In genomic region chr5:154783774-154784460, GRCh38 we compare ENCODE assay signal across 8 cellular contexts. TPM values are rescaled to one million over a fixed set of nuclear protein-coding genes. Genes with fewer than 3 reads are reported as not detected.
DNase-seq lines count a peak whose midpoint lies in the region; ATAC-seq and TF ChIP-seq lines count a peak whose summit lies in the region.

No MANE protein-coding gene starts in this region.

- peaks cover 98% of the 10 kb centered on the region for H3K4me1 ChIP-seq in vagina

- H3K9me3 ChIP-seq in vagina, result no peaks in the 10 kb centered on the region

- no peak overlapping the region for H3K4me3 ChIP-seq in vagina

- DNase-seq in astrocyte of the hippocampus (ENCODE audit: low read depth, low spot score) (peak; percentile 42), posterior vena cava (ENCODE audit: low spot score) (peak; percentile 85), NOMO-1 (lab: John Stamatoyannopoulos, UW; ENCODE audit: unreplicated experiment in 2 of 2) (no peak), DMS153 (lab: John Stamatoyannopoulos, UW) (no peak), vagina (ENCODE audit: extremely low spot score in 2 of 2) (no peak)
- no peak for DNase-seq in activated CD4-positive, alpha-beta T cell treated with anti-CD3 and anti-CD28 coated beads, Interleukin-2, amount 50 U/mL, for 4 hours

- no peaks in the 10 kb centered on the region for H3K27me3 ChIP-seq in vagina

- ATAC-seq in GM19328 (IDR thresholded peaks at IDR 0.05; ENCODE audit: unreplicated experiment), result peak; percentile 38
- ATAC-seq in HG02943 (IDR thresholded peaks at IDR 0.05; ENCODE audit: low read depth, unreplicated experiment), result peak; percentile 64

- H3K27ac ChIP-seq in vagina, result no peak overlapping the region

- intact Hi-C loops in posterior vena cava (cut with DNase I), result no loop called here
- intact Hi-C loops in vagina (cut with DNase I), result no loop called here

- no peaks in the 10 kb centered on the region for H3K36me3 ChIP-seq in vagina

- TF ChIP-seq POLR2A in vagina (IDR thresholded peaks at IDR 0.05), result no peak

- TF ChIP-seq CTCF in vagina (IDR thresholded peaks at IDR 0.05), result no peak

RNA-seq across cellular contexts. Expression of gene LARP1, which starts 28.7 kb away (rescaled TPM):
- total RNA-seq in posterior vena cava, result 100 to 1,000 TPM; 111 to 128 TPM
- total RNA-seq in vagina, result 98.0 TPM

Comparison
In these comparisons a context has a peak if more than half of its experiments do, and no peak if none do; other contexts are left out.
1. DNase-seq: peak in astrocyte of the hippocampus (single experiment) and posterior vena cava (single experiment); none in NOMO-1 (0 of 2), activated CD4-positive, alpha-beta T cell treated with anti-CD3 and anti-CD28 coated beads, Interleukin-2, amount 50 U/mL, for 4 hours (0 of 2), DMS153 (single experiment) and vagina (0 of 2).